ENCODE assay signal across 17 cellular contexts in the genomic region with DNA sequence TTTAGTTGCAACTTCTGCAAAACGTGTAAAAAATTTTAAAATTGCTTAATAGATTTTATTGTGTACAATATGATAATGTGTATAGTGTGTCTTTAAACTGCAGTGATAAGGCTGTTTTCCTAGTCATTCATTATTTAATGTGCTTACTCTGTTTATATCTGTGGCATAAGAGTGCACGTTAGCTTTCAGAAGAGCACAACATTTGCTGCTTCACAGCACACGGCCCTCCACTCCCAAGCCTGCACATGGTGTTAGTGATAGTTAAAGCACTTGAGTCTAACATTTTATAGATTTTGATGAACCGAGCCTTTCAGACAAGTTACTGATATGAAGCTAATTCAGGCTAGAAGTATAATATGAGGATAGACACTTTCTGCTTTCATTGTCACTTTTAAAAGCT.
"Had no signal": no experiment of that assay in that cellular context is flagged by ENCODE, and none has a peak within 500 bp of the region (broad histone marks: within the 10 kb centered on the region; RNA-seq: fewer than 3 reads in every experiment).

No MANE protein-coding gene starts in this region.

- ATAC-seq: body of pancreas; gastroesophageal sphincter; natural killer cell treated with Interleukin-12 subunit alpha and Interleukin-12 subunit beta and Interleukin-15 and Interleukin-18, amount 100 ng/mL, for 72 hours had no signal

- FAIRE-seq: islet of Langerhans had no signal

- H3K9me3 ChIP-seq: body of pancreas, gastroesophageal sphincter, right lobe of liver, spleen, suprapubic skin, upper lobe of left lung had no signal

- H3K27me3 ChIP-seq: body of pancreas, gastroesophageal sphincter, right lobe of liver, spleen, suprapubic skin, upper lobe of left lung had no signal

- H3K27ac ChIP-seq: body of pancreas, gastroesophageal sphincter, right lobe of liver, spleen, suprapubic skin, upper lobe of left lung had no signal

- H3K4me3 ChIP-seq: body of pancreas, right lobe of liver, spleen, suprapubic skin, upper lobe of left lung had no signal

- DNase-seq: activated CD4-positive, alpha-beta T cell treated with anti-CD3 and anti-CD28 coated beads, Interleukin-2, amount 10 ng/mL, durations not matched to agents 7 days and 5 days; activated CD4-positive, CD25-positive, alpha-beta regulatory T cell; activated CD8-positive, alpha-beta memory T cell treated with anti-CD3 and anti-CD28 coated beads for 24 hours; activated gamma-delta T cell treated with Interleukin-2 at 50 U/mL for 16 hours; amniotic stem cell; body of pancreas; cerebellar nuclear complex; endodermal cell; mesendoderm; right lobe of liver; spleen; SW 1271; upper lobe of left lung had no signal

- H3K36me3 ChIP-seq: gastroesophageal sphincter, right lobe of liver, spleen, suprapubic skin, upper lobe of left lung had no signal
